8 cellular contexts compared by ENCODE assay signal in genomic region chrX:130878350-130879341, GRCh38. TPM values are rescaled to one million over a fixed set of nuclear protein-coding genes. Genes with fewer than 3 reads are reported as not detected.
A peak's percentile ranks its signal among the peaks of the same experiment; 100 is the strongest.
DNase-seq lines count a peak whose midpoint lies in the region; ATAC-seq and TF ChIP-seq lines count a peak whose summit lies in the region.

No MANE protein-coding gene starts in this region.

- TF ChIP-seq CTCF in RWPE2 (IDR thresholded peaks at IDR 0.05; ENCODE audit: poor library complexity, severe bottlenecking) (no peak), retinal pigment epithelial cell (conservative IDR thresholded peaks at IDR 0.05; ENCODE audit: low read depth, low read length) (no peak)

- POLR2A ChIA-PET in CD8-positive, alpha-beta memory T cell (lab: Charles Lee), result no interaction called here

- H3K9me2 ChIP-seq in Karpas-422 (replicated peaks; ENCODE audit: insufficient read depth, low read length), result no peaks in the 10 kb centered on the region

- H3K4me1 Mint-ChIP-seq in CD8-positive, alpha-beta memory T cell, result peaks cover 3 to 19% (median 8%) of the 10 kb centered on the region in 3 donors

- no peak overlapping the region for H3K27ac Mint-ChIP-seq in CD8-positive, alpha-beta memory T cell

- no peak overlapping the region for H4K8ac ChIP-seq in mesendoderm (ENCODE audit: low read depth, low read length)

- ATAC-seq in RWPE2 (ENCODE audit: low read depth), result peak; percentile 79

- no peaks in the 10 kb centered on the region for H3K36me3 ChIP-seq in RWPE2 (ENCODE audit: low read depth)
- no peaks in the 10 kb centered on the region for H3K36me3 ChIP-seq in CD8-positive, alpha-beta memory T cell (ENCODE audit: insufficient read depth, low read length)
- H3K36me3 ChIP-seq in mesendoderm (ENCODE audit: control insufficient read depth, insufficient read depth, low read length), result no peaks in the 10 kb centered on the region
- H3K36me3 ChIP-seq in Karpas-422 (ENCODE audit: insufficient read depth, low read length), result no peaks in the 10 kb centered on the region

- CTCF ChIA-PET in CD8-positive, alpha-beta memory T cell (lab: Charles Lee), result no interaction called here

- H3K27me3 ChIP-seq in RWPE2 (ENCODE audit: insufficient read depth, poor library complexity, severe bottlenecking) (no peaks in the 10 kb centered on the region), mesendoderm (ENCODE audit: insufficient read depth, low read length, poor library complexity) (no peaks in the 10 kb centered on the region), Karpas-422 (ENCODE audit: low read length) (no peaks in the 10 kb centered on the region; the same call in 1 of the 2 replicates)
- no peaks in the 10 kb centered on the region for H3K27me3 ChIP-seq in CD8-positive, alpha-beta memory T cell (ENCODE audit: insufficient read depth, low read length, poor library complexity, severe bottlenecking)

- H2AK5ac ChIP-seq in mesendoderm (ENCODE audit: low read length), result no peak overlapping the region

- H3K4me3 Mint-ChIP-seq in CD8-positive, alpha-beta memory T cell, result no peak overlapping the region

- WGBS in mesendoderm (ENCODE audit: extremely low coverage, insufficient coverage, low lambda C conversion rate), result no CpG with 5 or more reads among the region's 7 CpGs

- H3K27me3 Mint-ChIP-seq in CD8-positive, alpha-beta memory T cell, result no peaks in the 10 kb centered on the region

- peaks cover 3% of the 10 kb centered on the region for H3K4me1 ChIP-seq in RWPE2 (ENCODE audit: insufficient read depth, poor library complexity, severe bottlenecking)
- H3K4me1 ChIP-seq in CD8-positive, alpha-beta memory T cell (ENCODE audit: insufficient read depth, low read length), result no peaks in the 10 kb centered on the region
- H3K4me1 ChIP-seq in mesendoderm (ENCODE audit: control insufficient read depth, low read depth, low read length), result no peaks in the 10 kb centered on the region
- H3K4me1 ChIP-seq in Karpas-422 (ENCODE audit: low read length), result no peaks in the 10 kb centered on the region

- H2BK5ac ChIP-seq in mesendoderm (ENCODE audit: low read length), result no peak overlapping the region

- H2BK15ac ChIP-seq in mesendoderm (replicated peaks; ENCODE audit: low read depth), result no peak overlapping the region

- H3K9me3 ChIP-seq in RWPE2 (ENCODE audit: severe bottlenecking), result no peaks in the 10 kb centered on the region
- no peaks in the 10 kb centered on the region for H3K9me3 ChIP-seq in CD8-positive, alpha-beta memory T cell (ENCODE audit: low read length)
- H3K9me3 ChIP-seq in Karpas-422 (ENCODE audit: low read length), result no peaks in the 10 kb centered on the region

- no peak overlapping the region for H3K18ac ChIP-seq in mesendoderm (ENCODE audit: low read length)

- no peaks in the 10 kb centered on the region for H4K20me1 ChIP-seq in Karpas-422 (ENCODE audit: insufficient read depth, low read depth, low read length)

- peaks cover 0 to 4% (median 2%) of the 10 kb centered on the region in 5 donors for H3K9me3 Mint-ChIP-seq in CD8-positive, alpha-beta memory T cell

- H3K4me2 ChIP-seq in mesendoderm (ENCODE audit: low read length) (no peak overlapping the region), Karpas-422 (ENCODE audit: low read depth, low read length, poor library complexity, severe bottlenecking) (no peak overlapping the region)

- no peaks in the 10 kb centered on the region for H3K79me1 ChIP-seq in mesendoderm (ENCODE audit: low read length)

- no peak overlapping the region for H3K23ac ChIP-seq in mesendoderm (ENCODE audit: low read length)

- no peak overlapping the region for H2BK120ac ChIP-seq in mesendoderm (ENCODE audit: low read depth, low read length)

- no peak overlapping the region for H3K56ac ChIP-seq in mesendoderm (ENCODE audit: low read length)

- peaks cover 0 to 12% (median 5%) of the 10 kb centered on the region in 3 donors for H3K36me3 Mint-ChIP-seq in CD8-positive, alpha-beta memory T cell

- H3K79me2 ChIP-seq in mesendoderm (ENCODE audit: control insufficient read depth, insufficient read depth, low read length), result no peaks in the 10 kb centered on the region
- H3K79me2 ChIP-seq in Karpas-422 (ENCODE audit: low read length), result no peaks in the 10 kb centered on the region

- H3K4ac ChIP-seq in mesendoderm (ENCODE audit: low read depth, low read length), result no peak overlapping the region

- DNase-seq in H4 (ENCODE audit: low spot score), result peak; percentile 91
- peak; percentile 43 for DNase-seq in RWPE2 (ENCODE audit: low spot score)
- peak; percentile 87 for DNase-seq in fibroblast of gingiva (ENCODE audit: low read depth)
- peak; percentile 78 for DNase-seq in retinal pigment epithelial cell (ENCODE audit: low read depth)
- DNase-seq in CD8-positive, alpha-beta memory T cell, result no peak
- no peak for DNase-seq in mesendoderm
- no peak for DNase-seq in SHP77 treated with DMSO at 0.1 percent for 48 hours (lab: John Stamatoyannopoulos, UW)
- DNase-seq in Karpas-422, result no peak

- no peak overlapping the region for H3K9ac ChIP-seq in mesendoderm (ENCODE audit: low read length)
- H3K9ac ChIP-seq in Karpas-422 (ENCODE audit: low read length), result no peak overlapping the region

- H4K5ac ChIP-seq in mesendoderm (ENCODE audit: low read length), result no peak overlapping the region

- H3K27ac ChIP-seq in RWPE2 (ENCODE audit: poor library complexity, severe bottlenecking) (no peak overlapping the region), mesendoderm (ENCODE audit: low read depth, low read length) (no peak overlapping the region), Karpas-422 (ENCODE audit: low read length) (no peak overlapping the region)
- H3K27ac ChIP-seq in CD8-positive, alpha-beta memory T cell (ENCODE audit: low read depth, low read length), result no peak overlapping the region

- no peak overlapping the region for H3K4me3 ChIP-seq in RWPE2 (ENCODE audit: severe bottlenecking)
- H3K4me3 ChIP-seq in retinal pigment epithelial cell (ENCODE audit: low read length), result no peak overlapping the region
- H3K4me3 ChIP-seq in CD8-positive, alpha-beta memory T cell (ENCODE audit: low read length), result no peak overlapping the region
- no peak overlapping the region for H3K4me3 ChIP-seq in mesendoderm (ENCODE audit: low read length)
- H3K4me3 ChIP-seq in Karpas-422 (ENCODE audit: low read length), result no peak overlapping the region

- H2AFZ ChIP-seq in Karpas-422 (ENCODE audit: low read length), result no peak overlapping the region

RNA-seq across cellular contexts. Expression of gene ENOX2, which starts 24.4 kb away (rescaled TPM):
- total RNA-seq in H4 (2014; rRNA removed; shearing (Covaris generic)), result 7.3 and 14.8 TPM in 2 replicates
- 10 to 100 TPM; 10.8 to 14.7 TPM for total RNA-seq in CD8-positive, alpha-beta memory T cell
- polyA plus RNA-seq in CD8-positive, alpha-beta memory T cell, result 19.2 TPM
- polyA plus RNA-seq in mesendoderm (2013, experiment 1 of 2), result 8.8 TPM
- polyA plus RNA-seq in mesendoderm (2013, experiment 2 of 2), result 8.7 TPM
- total RNA-seq in Karpas-422 (2014; rRNA removed; shearing (Covaris generic); ENCODE audit: low replicate concordance), result 6.0 and 6.3 TPM in 2 replicates

Comparison
In these comparisons a context has a peak if more than half of its experiments do, and no peak if none do; other contexts are left out.
1. DNase-seq: peak in H4 (single experiment), RWPE2 (single experiment), fibroblast of gingiva (single experiment) and retinal pigment epithelial cell (single experiment); none in CD8-positive, alpha-beta memory T cell (0 of 5), mesendoderm (single experiment), SHP77 treated with DMSO at 0.1 percent for 48 hours (single experiment) and Karpas-422 (single experiment).